In the genomic region with DNA sequence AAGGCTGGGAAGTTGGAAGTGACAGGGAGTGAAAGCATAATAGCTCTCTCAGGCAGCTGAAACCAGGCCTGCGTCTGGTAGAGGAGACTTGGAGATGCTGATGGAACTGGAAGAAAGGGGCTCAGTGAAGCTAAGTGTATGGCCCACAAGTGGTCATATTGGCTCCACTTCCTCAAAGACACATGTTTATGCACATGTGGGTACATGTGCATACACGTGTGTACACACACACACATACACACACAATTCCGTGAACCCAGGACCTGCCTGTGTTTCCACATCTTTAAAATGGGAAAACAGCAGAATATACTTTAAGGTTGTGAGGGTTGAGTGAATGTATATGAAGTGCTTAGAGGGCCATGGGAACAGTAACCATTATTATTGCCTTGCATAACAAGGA, we compare ENCODE assay signal across 28 cellular contexts.
DNase-seq lines count a peak whose midpoint lies in the region; ATAC-seq, FAIRE-seq and TF ChIP-seq lines count a peak whose summit lies in the region.
"Had no signal": no experiment of that assay in that cellular context is flagged by ENCODE, and none has a peak within 500 bp of the region (broad histone marks: within the 10 kb centered on the region; RNA-seq: fewer than 3 reads in every experiment).

No MANE protein-coding gene starts in this region.

- no peak for TF ChIP-seq CTCF in HepG2 (CRISPR knock-in tag; IDR thresholded peaks at IDR 0.05)
- TF ChIP-seq CTCF in right lobe of liver (IDR thresholded peaks at IDR 0.05): no peak

- H4K20me1 ChIP-seq in HepG2 (ENCODE audit: insufficient read depth, low read length): no peaks in the 10 kb centered on the region
- H4K20me1 ChIP-seq: BLaER1; BLaER1 treated with 17β-estradiol and CSF1 and Interleukin-3, amounts not matched to agents 10 nM and 100 nM had no signal

- H3K4me3 ChIP-seq in HepG2 (replicated peaks in 1 of 3; ENCODE audit: insufficient read depth in 1 of 3, low read depth in 2 of 3, low read length in 3 of 3) (no peak overlapping the region), right lobe of liver (no peak overlapping the region)
- H3K4me3 ChIP-seq: A549; BLaER1; BLaER1 treated with 17β-estradiol and CSF1 and Interleukin-3, amounts not matched to agents 10 nM and 100 nM had no signal

- intact Hi-C loops in HepG2 (cut with micrococcal nuclease; ENCODE audit: unreplicated experiment) (no loop called here), right lobe of liver (cut with DNase I) (no loop called here)

- CTCF ChIA-PET in HepG2 (lab: Yijun Ruan, JAX; ENCODE audit: low intra/inter-chr PET ratio, low total read pairs): no interaction called here

- no peak overlapping the region for H3K27ac ChIP-seq in HepG2 (ENCODE audit: extremely low read length, insufficient read depth, low read length)
- H3K27ac ChIP-seq in right lobe of liver: no peak overlapping the region
- H3K27ac ChIP-seq: 22Rv1; A549; BLaER1; BLaER1 treated with 17β-estradiol and CSF1 and Interleukin-3, amounts not matched to agents 10 nM and 100 nM; C4-2B had no signal

- H3K4me1 ChIP-seq in HepG2 (ENCODE audit: insufficient read depth, low read length) (no peaks in the 10 kb centered on the region), right lobe of liver (no peaks in the 10 kb centered on the region)
- H3K4me1 ChIP-seq: BE2C; BLaER1; BLaER1 treated with 17β-estradiol and CSF1 and Interleukin-3, amounts not matched to agents 10 nM and 100 nM; Caco-2 had no signal

- H2AFZ ChIP-seq in HepG2 (ENCODE audit: low read length): no peak overlapping the region

- POLR2A ChIA-PET in HepG2 (lab: Yijun Ruan, JAX): no interaction called here

- no peak for FAIRE-seq in HepG2 (lab: Jason Lieb, UNC)
- FAIRE-seq: A204.1, A549 had no signal

- in situ Hi-C loops in HepG2 (cut with HindIII; ENCODE audit: extremely low pct_ligation_motif_present, low pct_unique_long_range_greater_than_20kb): no loop called here

- no TSS peak for BruUV-seq in HepG2 (replicated peaks; lab: Mats Ljungman, UMichigan)

- TF ChIP-seq POLR2A in HepG2 (IDR thresholded peaks at IDR 0.05; ENCODE audit: insufficient read depth in 1 of 2, low read depth in 2 of 2, low read length in 2 of 2) (no peak), right lobe of liver (IDR thresholded peaks at IDR 0.05) (no peak)

- H3K36me3 ChIP-seq in HepG2 (replicated peaks in 1 of 2; ENCODE audit: control insufficient read depth in 1 of 2, insufficient read depth in 2 of 2, low read length in 2 of 2) (no peaks in the 10 kb centered on the region), right lobe of liver (no peaks in the 10 kb centered on the region)
- H3K36me3 ChIP-seq: BE2C; BLaER1; BLaER1 treated with 17β-estradiol and CSF1 and Interleukin-3, amounts not matched to agents 10 nM and 100 nM had no signal

- no peak for TF ChIP-seq RAD21 in HepG2 (CRISPR knock-in tag; IDR thresholded peaks at IDR 0.05)

- WGBS in HepG2 (ENCODE audit: low lambda C conversion rate): 9% methylated on average over 3 of the region's 3 CpGs
- 35% methylated on average over 2 of the region's 3 CpGs for WGBS in right lobe of liver (ENCODE audit: insufficient coverage, low coverage, low lambda C conversion rate, missing lambda C conversion rate)

- no peak overlapping the region for H3K9ac ChIP-seq in HepG2 (ENCODE audit: insufficient read depth, low read depth, low read length)
- H3K9ac ChIP-seq: BLaER1; BLaER1 treated with 17β-estradiol and CSF1 and Interleukin-3, amounts not matched to agents 10 nM and 100 nM had no signal

- no peaks in the 10 kb centered on the region for H3K9me3 ChIP-seq in HepG2 (ENCODE audit: low read length)
- H3K9me3 ChIP-seq in right lobe of liver: no peaks in the 10 kb centered on the region
- H3K9me3 ChIP-seq: A549; BE2C; BLaER1; BLaER1 treated with 17β-estradiol and CSF1 and Interleukin-3, amounts not matched to agents 10 nM and 100 nM; Caco-2 had no signal

- DNase-seq in HepG2 (ENCODE audit: low spot score) (no peak), right lobe of liver (no peak)
- DNase-seq: 8988T; ACHN; AML-193; BE2C; C1 segment of cervical spinal cord; Caco-2; Calu3; CD4-positive, alpha-beta memory T cell; CD4-positive, alpha-beta T cell; CD4-positive, CD25-positive, alpha-beta regulatory T cell; CD8-positive, alpha-beta memory T cell; CD8-positive, alpha-beta T cell; COR-L47; DMS 273 treated with DMSO at 0.1 percent for 48 hours; DMS153; DMS53; DMS79; DMS79 treated with DMSO at 0.1 percent for 48 hours; DND-41; EL had no signal

- no peak overlapping the region for H3K4me2 ChIP-seq in HepG2 (ENCODE audit: low read depth, low read length)
- H3K4me2 ChIP-seq: A549; BLaER1; BLaER1 treated with 17β-estradiol and CSF1 and Interleukin-3, amounts not matched to agents 10 nM and 100 nM had no signal

- ATAC-seq in HepG2: no peak
- ATAC-seq in right lobe of liver: no peak
- ATAC-seq: A549; CD8-positive, alpha-beta T cell had no signal

- no peaks in the 10 kb centered on the region for H3K79me2 ChIP-seq in HepG2 (ENCODE audit: insufficient read depth, low read length)

- H3K27me3 ChIP-seq in HepG2 (ENCODE audit: control insufficient read depth in 1 of 2, insufficient read depth in 2 of 2, low read length in 2 of 2): no peaks in the 10 kb centered on the region; a peak in 1 of 5 replicates
- no peaks in the 10 kb centered on the region for H3K27me3 ChIP-seq in right lobe of liver
- H3K27me3 ChIP-seq: BE2C; BLaER1; BLaER1 treated with 17β-estradiol and CSF1 and Interleukin-3, amounts not matched to agents 10 nM and 100 nM had no signal

- TF ChIP-seq EP300 in HepG2 (IDR thresholded peaks at IDR 0.05; ENCODE audit: low read depth in 2 of 2, low read length in 2 of 2) (no peak), HepG2 (CRISPR knock-in tag; IDR thresholded peaks at IDR 0.05; ENCODE audit: borderline replicate concordance) (no peak)

TF ChIP-seq in HepG2, 621 proteins besides CTCF, POLR2A, EP300 and RAD21:
- TF ChIP-seq ZNF20 (CRISPR knock-in tag; IDR thresholded peaks at IDR 0.05): no peak
- TF ChIP-seq, protein P1, sequence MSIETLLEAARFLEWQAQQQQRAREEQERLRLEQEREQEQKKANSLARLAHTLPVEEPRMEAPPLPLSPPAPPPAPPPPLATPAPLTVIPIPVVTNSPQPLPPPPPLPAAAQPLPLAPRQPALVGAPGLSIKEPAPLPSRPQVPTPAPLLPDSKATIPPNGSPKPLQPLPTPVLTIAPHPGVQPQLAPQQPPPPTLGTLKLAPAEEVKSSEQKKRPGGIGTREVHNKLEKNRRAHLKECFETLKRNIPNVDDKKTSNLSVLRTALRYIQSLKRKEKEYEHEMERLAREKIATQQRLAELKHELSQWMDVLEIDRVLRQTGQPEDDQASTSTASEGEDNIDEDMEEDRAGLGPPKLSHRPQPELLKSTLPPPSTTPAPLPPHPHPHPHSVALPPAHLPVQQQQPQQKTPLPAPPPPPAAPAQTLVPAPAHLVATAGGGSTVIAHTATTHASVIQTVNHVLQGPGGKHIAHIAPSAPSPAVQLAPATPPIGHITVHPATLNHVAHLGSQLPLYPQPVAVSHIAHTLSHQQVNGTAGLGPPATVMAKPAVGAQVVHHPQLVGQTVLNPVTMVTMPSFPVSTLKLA (IDR thresholded peaks at IDR 0.05): peak; percentile 97
